In genomic region chr11:126329644-126330200, GRCh38 we compare ENCODE assay signal across 17 cellular contexts. TPM values are rescaled to one million over a fixed set of nuclear protein-coding genes. Genes with fewer than 3 reads are reported as not detected.
DNase-seq lines count a peak whose midpoint lies in the region; ATAC-seq and TF ChIP-seq lines count a peak whose summit lies in the region.
"Had no signal": no experiment of that assay in that cellular context is flagged by ENCODE, and none has a peak within 500 bp of the region (broad histone marks: within the 10 kb centered on the region; RNA-seq: fewer than 3 reads in every experiment).

No MANE protein-coding gene starts in this region.

- peaks cover 15% of the 10 kb centered on the region for H3K4me1 Mint-ChIP-seq in WTC11
- H3K4me1 Mint-ChIP-seq: activated B cell treated with CpG ODN at 0.5 μM for 24 hours; activated naive CD4-positive, alpha-beta T cell treated with anti-CD3 and anti-CD28 coated beads, Interleukin-2, amount 10 ng/mL, durations not matched to agents 7 days and 5 days had no signal

- peaks cover 8% of the 10 kb centered on the region for H3K79me1 ChIP-seq in mesenchymal stem cell (replicated peaks; ENCODE audit: low read length, poor library complexity, severe bottlenecking)

- no peaks in the 10 kb centered on the region for H3K9me3 ChIP-seq in mesenchymal stem cell (ENCODE audit: control insufficient read depth, low read length)
- no peaks in the 10 kb centered on the region for H3K9me3 ChIP-seq in subcutaneous abdominal adipose tissue (ENCODE audit: control insufficient read depth in 5 of 5, low read length in 5 of 5)
- H3K9me3 ChIP-seq: SJCRH30 had no signal

- H3K9ac ChIP-seq in mesenchymal stem cell (ENCODE audit: low read length) (no peak overlapping the region), subcutaneous abdominal adipose tissue (ENCODE audit: low read length in 5 of 5) (no peak overlapping the region)

- no peak overlapping the region for H3K23ac ChIP-seq in mesenchymal stem cell (ENCODE audit: low read length in 2 of 2)

- H2BK15ac ChIP-seq in mesenchymal stem cell (ENCODE audit: low read depth, poor library complexity, severe bottlenecking) = no peak overlapping the region

- H4K8ac ChIP-seq in mesenchymal stem cell (ENCODE audit: low read length) = no peak overlapping the region

- CTCF ChIA-PET in WTC11 (lab: Charles Lee) = interaction anchor here (1.0 to 1.1 kb wide), 3 partner anchors 19 to 82 kb away, joined by 3 read pairs; no protein-coding TSS in a partner anchor

- no peak overlapping the region for H4K91ac ChIP-seq in mesenchymal stem cell (ENCODE audit: low read length)

- no peak overlapping the region for H3K4ac ChIP-seq in mesenchymal stem cell (ENCODE audit: low read depth in 1 of 2, low read length in 2 of 2)

- H3K9me3 Mint-ChIP-seq in WTC11 = no peaks in the 10 kb centered on the region
- H3K9me3 Mint-ChIP-seq: activated B cell treated with CpG ODN at 0.5 μM for 24 hours; activated naive CD4-positive, alpha-beta T cell treated with anti-CD3 and anti-CD28 coated beads, Interleukin-2, amount 10 ng/mL, durations not matched to agents 7 days and 5 days; CD4-positive, alpha-beta memory T cell had no signal

- POLR2A ChIA-PET in WTC11 (lab: Charles Lee) = no interaction called here

- H2BK12ac ChIP-seq in mesenchymal stem cell (ENCODE audit: low read length in 2 of 2) = no peak overlapping the region

- no peak overlapping the region for H2AFZ ChIP-seq in mesenchymal stem cell (ENCODE audit: low read depth, low read length)
- H2AFZ ChIP-seq: PC-9 had no signal

- H3K36me3 Mint-ChIP-seq in WTC11 = peaks cover 15% of the 10 kb centered on the region

- H3K27ac ChIP-seq in mesenchymal stem cell (ENCODE audit: low read length, poor library complexity, severe bottlenecking) (no peak overlapping the region), subcutaneous abdominal adipose tissue (ENCODE audit: low read depth, low read length) (peak overlapping the region; percentile 10)
- H3K27ac ChIP-seq: PC-9, SJCRH30 had no signal

- DNase-seq in activated gamma-delta T cell treated with Interleukin-2 at 50 U/mL for 16 hours = peak; percentile 37
- DNase-seq in activated gamma-delta T cell (lab: John Stamatoyannopoulos, UW) = no peak
- no peak for DNase-seq in WTC11 (ENCODE audit: low spot score)
- no peak for DNase-seq in mesenchymal stem cell
- no peak for DNase-seq in NCI-H524 treated with DMSO at 0.1 percent for 48 hours (lab: John Stamatoyannopoulos, UW)
- DNase-seq: activated B cell treated with CpG ODN at 0.5 μM for 24 hours; activated naive CD4-positive, alpha-beta T cell treated with anti-CD3 and anti-CD28 coated beads, Interleukin-2, amount 10 ng/mL, durations not matched to agents 7 days and 5 days; DMS79; hippocampal formation; mammary epithelial cell; SJCRH30; stimulated activated CD4-positive, alpha-beta T cell treated with anti-CD3 and anti-CD28 coated beads, Interleukin-1b, Interleukin-23, amount 100 ng/mL, for 48 hours had no signal

- no peak overlapping the region for H3K14ac ChIP-seq in mesenchymal stem cell (ENCODE audit: low read length in 2 of 2)

- H3K4me1 ChIP-seq in mesenchymal stem cell (ENCODE audit: control insufficient read depth, insufficient read depth, low read depth, low read length) (peaks cover 5% of the 10 kb centered on the region), subcutaneous abdominal adipose tissue (ENCODE audit: control insufficient read depth in 5 of 5, insufficient read depth in 5 of 5, low read length in 5 of 5) (peaks cover 4 to 16% (median 12%) of the 10 kb centered on the region in 5 donors)

- over 99% methylated on average over 10 of the region's 11 CpGs for WGBS in mesenchymal stem cell

- H3K27me3 ChIP-seq in mesenchymal stem cell (ENCODE audit: control insufficient read depth in 1 of 2, insufficient read depth in 1 of 2, low read length in 2 of 2) (no peaks in the 10 kb centered on the region), subcutaneous abdominal adipose tissue (ENCODE audit: control insufficient read depth in 5 of 5, insufficient read depth in 4 of 5, low read length in 5 of 5) (no peaks in the 10 kb centered on the region)
- H3K27me3 ChIP-seq: SJCRH30 had no signal

- ATAC-seq in WTC11 (no peak), GM18858 (IDR thresholded peaks at IDR 0.05; ENCODE audit: unreplicated experiment) (no peak), GM18868 (IDR thresholded peaks at IDR 0.05; ENCODE audit: unreplicated experiment) (no peak)

- no peak overlapping the region for H2BK5ac ChIP-seq in mesenchymal stem cell (ENCODE audit: low read depth, low read length, poor library complexity, severe bottlenecking)

- no peak for TF ChIP-seq CTCF in WTC11 (IDR thresholded peaks at IDR 0.05)

- no peak overlapping the region for H3K4me3 Mint-ChIP-seq in WTC11
- H3K4me3 Mint-ChIP-seq: activated B cell treated with CpG ODN at 0.5 μM for 24 hours; activated naive CD4-positive, alpha-beta T cell treated with anti-CD3 and anti-CD28 coated beads, Interleukin-2, amount 10 ng/mL, durations not matched to agents 7 days and 5 days; CD4-positive, alpha-beta memory T cell had no signal

- no peaks in the 10 kb centered on the region for H3K27me3 Mint-ChIP-seq in WTC11 (ENCODE audit: low read depth)
- H3K27me3 Mint-ChIP-seq: activated B cell treated with CpG ODN at 0.5 μM for 24 hours; activated naive CD4-positive, alpha-beta T cell treated with anti-CD3 and anti-CD28 coated beads, Interleukin-2, amount 10 ng/mL, durations not matched to agents 7 days and 5 days; CD4-positive, alpha-beta memory T cell had no signal

- H3K4me2 ChIP-seq in mesenchymal stem cell (ENCODE audit: low read length, poor library complexity, severe bottlenecking) = no peak overlapping the region
- H3K4me2 ChIP-seq: PC-9 had no signal

- no peak overlapping the region for H3K4me3 ChIP-seq in mesenchymal stem cell (ENCODE audit: insufficient read depth in 1 of 2, low read depth in 1 of 2, low read length in 2 of 2)
- H3K4me3 ChIP-seq in subcutaneous abdominal adipose tissue (ENCODE audit: low read depth in 1 of 5, low read length in 5 of 5) = no peak overlapping the region
- H3K4me3 ChIP-seq: PC-9, SJCRH30 had no signal

- peak overlapping the region; percentile 50; the same call in 1 of the 2 replicates for H3K27ac Mint-ChIP-seq in WTC11
- H3K27ac Mint-ChIP-seq: activated B cell treated with CpG ODN at 0.5 μM for 24 hours had no signal

- H3K18ac ChIP-seq in mesenchymal stem cell (ENCODE audit: low read depth in 1 of 2, low read length in 2 of 2) = peak overlapping the region; percentile 3 to 47

- H3K36me3 ChIP-seq in mesenchymal stem cell (ENCODE audit: control insufficient read depth in 1 of 2, insufficient read depth in 2 of 2, low read depth in 1 of 2, low read length in 2 of 2) = peaks cover 0 to 12% of the 10 kb centered on the region in 2 experiments
- peaks cover 0 to 18% (median 5%) of the 10 kb centered on the region in 5 donors for H3K36me3 ChIP-seq in subcutaneous abdominal adipose tissue (ENCODE audit: control insufficient read depth in 5 of 5, insufficient read depth in 5 of 5, low read length in 5 of 5)
- H3K36me3 ChIP-seq: SJCRH30 had no signal

- H2AK5ac ChIP-seq in mesenchymal stem cell (ENCODE audit: low read length, severe bottlenecking) = no peak overlapping the region

- no peak overlapping the region for H2BK120ac ChIP-seq in mesenchymal stem cell (ENCODE audit: low read depth, low read length)

TF ChIP-seq in WTC11, 78 proteins besides CTCF, POLR2A, EP300 and RAD21:
- no peak for TF ChIP-seq ZNF138 (CRISPR knock-in tag; conservative IDR thresholded peaks at IDR 0.05)
- TF ChIP-seq, protein P1, sequence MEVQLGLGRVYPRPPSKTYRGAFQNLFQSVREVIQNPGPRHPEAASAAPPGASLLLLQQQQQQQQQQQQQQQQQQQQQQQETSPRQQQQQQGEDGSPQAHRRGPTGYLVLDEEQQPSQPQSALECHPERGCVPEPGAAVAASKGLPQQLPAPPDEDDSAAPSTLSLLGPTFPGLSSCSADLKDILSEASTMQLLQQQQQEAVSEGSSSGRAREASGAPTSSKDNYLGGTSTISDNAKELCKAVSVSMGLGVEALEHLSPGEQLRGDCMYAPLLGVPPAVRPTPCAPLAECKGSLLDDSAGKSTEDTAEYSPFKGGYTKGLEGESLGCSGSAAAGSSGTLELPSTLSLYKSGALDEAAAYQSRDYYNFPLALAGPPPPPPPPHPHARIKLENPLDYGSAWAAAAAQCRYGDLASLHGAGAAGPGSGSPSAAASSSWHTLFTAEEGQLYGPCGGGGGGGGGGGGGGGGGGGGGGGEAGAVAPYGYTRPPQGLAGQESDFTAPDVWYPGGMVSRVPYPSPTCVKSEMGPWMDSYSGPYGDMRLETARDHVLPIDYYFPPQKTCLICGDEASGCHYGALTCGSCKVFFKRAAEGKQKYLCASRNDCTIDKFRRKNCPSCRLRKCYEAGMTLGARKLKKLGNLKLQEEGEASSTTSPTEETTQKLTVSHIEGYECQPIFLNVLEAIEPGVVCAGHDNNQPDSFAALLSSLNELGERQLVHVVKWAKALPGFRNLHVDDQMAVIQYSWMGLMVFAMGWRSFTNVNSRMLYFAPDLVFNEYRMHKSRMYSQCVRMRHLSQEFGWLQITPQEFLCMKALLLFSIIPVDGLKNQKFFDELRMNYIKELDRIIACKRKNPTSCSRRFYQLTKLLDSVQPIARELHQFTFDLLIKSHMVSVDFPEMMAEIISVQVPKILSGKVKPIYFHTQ (CRISPR knock-in tag; IDR thresholded peaks at IDR 0.05) = no peak

RNA-seq across cellular contexts. Expression of gene ST3GAL4, which starts 25.8 kb away (rescaled TPM):
- total RNA-seq in WTC11 (2021) = 12.8 to 17.3 TPM (median 14.3 TPM) in 3 replicates
- polyA plus RNA-seq in mesenchymal stem cell (2013, experiment 1 of 2) = 11.1 TPM
- polyA plus RNA-seq in mesenchymal stem cell (2013, experiment 2 of 2) = 11.5 TPM

RNA-seq across cellular contexts. Expression of gene DCPS, which starts 25.9 kb away (rescaled TPM):
- 26.2 to 30.9 TPM (median 29.4 TPM) in 3 replicates for total RNA-seq in WTC11 (2021)
- 13.0 TPM for polyA plus RNA-seq in mesenchymal stem cell (2013, experiment 1 of 2)
- 12.5 TPM for polyA plus RNA-seq in mesenchymal stem cell (2013, experiment 2 of 2)

RNA-seq across cellular contexts. Expression of gene TIRAP, which starts 46.8 kb away (rescaled TPM):
- total RNA-seq in WTC11 (2021) = 5.4 to 5.9 TPM (median 5.6 TPM) in 3 replicates
- polyA plus RNA-seq in mesenchymal stem cell (2013, experiment 1 of 2) = 8.4 TPM
- polyA plus RNA-seq in mesenchymal stem cell (2013, experiment 2 of 2) = 7.2 TPM
